2 cellular contexts compared by ENCODE assay signal in the genomic region with DNA sequence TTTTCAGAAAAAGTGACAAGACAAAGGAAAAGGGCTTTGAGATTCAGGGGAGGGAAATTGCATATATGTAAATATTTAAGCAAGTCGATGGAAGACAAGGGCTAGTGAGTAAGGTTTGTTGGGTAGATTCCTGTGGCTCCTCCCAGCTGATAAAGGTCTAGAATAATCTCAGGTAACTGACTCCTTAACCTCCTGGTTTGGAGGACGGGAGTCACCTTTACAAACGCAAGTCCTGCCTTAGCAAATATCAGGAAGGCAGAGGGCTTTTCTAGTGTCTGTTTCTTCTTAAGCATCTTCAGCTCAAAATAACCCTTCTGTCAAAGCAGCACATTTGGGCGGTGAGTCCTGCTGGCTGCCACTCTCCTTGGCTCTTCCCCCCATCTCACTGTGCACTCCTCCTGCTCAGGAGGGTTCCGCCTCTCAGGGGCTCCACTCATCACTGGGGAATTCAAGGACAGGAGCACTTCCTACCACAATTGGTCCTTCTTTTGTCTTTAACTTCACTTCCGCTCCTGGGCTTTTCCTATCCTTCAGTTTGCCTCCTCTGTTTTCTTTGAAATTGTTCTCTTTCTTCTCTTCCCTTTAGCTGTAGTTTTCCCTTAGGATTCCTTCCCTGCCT.
TF ChIP-seq lines count a peak whose summit lies in the region.

No MANE protein-coding gene starts in this region.

TF ChIP-seq in A549, 52 proteins besides CTCF, POLR2A, EP300 and RAD21 (continued from another document):
- TF ChIP-seq ESRRA (IDR thresholded peaks at IDR 0.05; ENCODE audit: borderline replicate concordance, low read length), result no peak

TF ChIP-seq in H1, 55 proteins besides CTCF, POLR2A, EP300 and RAD21:
- TF ChIP-seq RBBP5 (IDR thresholded peaks at IDR 0.05; ENCODE audit: borderline replicate concordance, low read depth, low read length), result no peak
- TF ChIP-seq NRF1 (IDR thresholded peaks at IDR 0.05; ENCODE audit: low read depth, low read length), result no peak
- TF ChIP-seq HDAC2 (IDR thresholded peaks at IDR 0.05; ENCODE audit: borderline replicate concordance in 1 of 2, low read depth in 2 of 2, low read length in 2 of 2), result no peak
- TF ChIP-seq, protein P1, sequence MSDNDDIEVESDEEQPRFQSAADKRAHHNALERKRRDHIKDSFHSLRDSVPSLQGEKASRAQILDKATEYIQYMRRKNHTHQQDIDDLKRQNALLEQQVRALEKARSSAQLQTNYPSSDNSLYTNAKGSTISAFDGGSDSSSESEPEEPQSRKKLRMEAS (IDR thresholded peaks at IDR 0.05), result no peak
- no peak for TF ChIP-seq TCF12 (IDR thresholded peaks at IDR 0.05; ENCODE audit: low read depth, low read length)
- TF ChIP-seq BRCA1 (IDR thresholded peaks at IDR 0.05; ENCODE audit: low read depth, low read length), result no peak
- TF ChIP-seq JUND (IDR thresholded peaks at IDR 0.05; ENCODE audit: low read length), result no peak
- no peak for TF ChIP-seq CHD2 (IDR thresholded peaks at IDR 0.05; ENCODE audit: low read length)
- TF ChIP-seq EGR1 (IDR thresholded peaks at IDR 0.05; ENCODE audit: borderline replicate concordance, low read depth, low read length), result no peak
- TF ChIP-seq, protein P2, sequence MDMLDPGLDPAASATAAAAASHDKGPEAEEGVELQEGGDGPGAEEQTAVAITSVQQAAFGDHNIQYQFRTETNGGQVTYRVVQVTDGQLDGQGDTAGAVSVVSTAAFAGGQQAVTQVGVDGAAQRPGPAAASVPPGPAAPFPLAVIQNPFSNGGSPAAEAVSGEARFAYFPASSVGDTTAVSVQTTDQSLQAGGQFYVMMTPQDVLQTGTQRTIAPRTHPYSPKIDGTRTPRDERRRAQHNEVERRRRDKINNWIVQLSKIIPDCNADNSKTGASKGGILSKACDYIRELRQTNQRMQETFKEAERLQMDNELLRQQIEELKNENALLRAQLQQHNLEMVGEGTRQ (IDR thresholded peaks at IDR 0.05; ENCODE audit: low read length), result no peak
- no peak for TF ChIP-seq SAP30 (IDR thresholded peaks at IDR 0.05; ENCODE audit: insufficient read depth, insufficient replicate concordance, low read length)
- TF ChIP-seq SP1 (IDR thresholded peaks at IDR 0.05; ENCODE audit: low read depth, low read length), result no peak
- no peak for TF ChIP-seq CEBPB (IDR thresholded peaks at IDR 0.05; ENCODE audit: low read depth, low read length)
- no peak for TF ChIP-seq TAF1 (IDR thresholded peaks at IDR 0.05; ENCODE audit: low read depth, low read length)
- TF ChIP-seq SRF (IDR thresholded peaks at IDR 0.05; ENCODE audit: low read depth, low read length), result no peak
